ENCODE assay signal across 1 cellular context in the genomic region with DNA sequence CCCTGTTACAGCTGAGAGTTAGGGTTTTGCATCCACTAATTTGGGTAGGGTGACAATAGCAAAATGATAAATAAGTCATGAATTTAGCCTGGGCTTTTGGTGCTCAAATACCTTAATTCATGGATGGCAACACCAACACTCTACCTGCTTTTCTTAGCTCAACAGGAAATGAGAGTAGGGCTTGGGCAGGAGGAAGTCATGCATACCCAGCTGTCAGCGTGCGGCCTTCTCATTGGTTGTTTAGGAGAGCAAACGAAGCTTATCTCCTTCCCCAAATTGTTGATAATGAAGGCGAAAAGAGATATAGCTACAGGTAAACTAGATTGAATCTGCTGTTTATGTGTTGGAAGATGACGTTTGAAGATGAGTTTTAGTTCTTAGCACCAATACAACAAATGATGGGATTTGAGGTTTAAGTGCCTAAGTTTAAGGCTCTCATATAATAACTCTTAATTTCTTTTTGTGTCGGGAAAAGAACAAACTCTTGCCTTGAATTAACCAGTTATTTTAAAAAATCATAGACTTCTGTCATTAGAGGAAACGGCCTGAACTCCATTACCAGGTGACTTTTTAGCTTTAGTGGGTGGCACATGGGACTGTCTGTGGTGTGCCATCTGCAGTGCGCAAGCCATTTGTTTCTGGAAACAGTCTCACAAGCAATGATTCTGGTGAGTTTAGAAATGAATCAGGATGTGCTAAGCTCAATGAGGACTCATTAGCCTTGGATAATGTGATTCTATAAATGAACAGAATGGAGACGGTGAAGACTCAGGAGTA.
TF ChIP-seq lines count a peak whose summit lies in the region.

No MANE protein-coding gene starts in this region.

TF ChIP-seq in HepG2, 621 proteins besides CTCF, POLR2A, EP300 and RAD21 (continued from another document):
- TF ChIP-seq, protein P1, sequence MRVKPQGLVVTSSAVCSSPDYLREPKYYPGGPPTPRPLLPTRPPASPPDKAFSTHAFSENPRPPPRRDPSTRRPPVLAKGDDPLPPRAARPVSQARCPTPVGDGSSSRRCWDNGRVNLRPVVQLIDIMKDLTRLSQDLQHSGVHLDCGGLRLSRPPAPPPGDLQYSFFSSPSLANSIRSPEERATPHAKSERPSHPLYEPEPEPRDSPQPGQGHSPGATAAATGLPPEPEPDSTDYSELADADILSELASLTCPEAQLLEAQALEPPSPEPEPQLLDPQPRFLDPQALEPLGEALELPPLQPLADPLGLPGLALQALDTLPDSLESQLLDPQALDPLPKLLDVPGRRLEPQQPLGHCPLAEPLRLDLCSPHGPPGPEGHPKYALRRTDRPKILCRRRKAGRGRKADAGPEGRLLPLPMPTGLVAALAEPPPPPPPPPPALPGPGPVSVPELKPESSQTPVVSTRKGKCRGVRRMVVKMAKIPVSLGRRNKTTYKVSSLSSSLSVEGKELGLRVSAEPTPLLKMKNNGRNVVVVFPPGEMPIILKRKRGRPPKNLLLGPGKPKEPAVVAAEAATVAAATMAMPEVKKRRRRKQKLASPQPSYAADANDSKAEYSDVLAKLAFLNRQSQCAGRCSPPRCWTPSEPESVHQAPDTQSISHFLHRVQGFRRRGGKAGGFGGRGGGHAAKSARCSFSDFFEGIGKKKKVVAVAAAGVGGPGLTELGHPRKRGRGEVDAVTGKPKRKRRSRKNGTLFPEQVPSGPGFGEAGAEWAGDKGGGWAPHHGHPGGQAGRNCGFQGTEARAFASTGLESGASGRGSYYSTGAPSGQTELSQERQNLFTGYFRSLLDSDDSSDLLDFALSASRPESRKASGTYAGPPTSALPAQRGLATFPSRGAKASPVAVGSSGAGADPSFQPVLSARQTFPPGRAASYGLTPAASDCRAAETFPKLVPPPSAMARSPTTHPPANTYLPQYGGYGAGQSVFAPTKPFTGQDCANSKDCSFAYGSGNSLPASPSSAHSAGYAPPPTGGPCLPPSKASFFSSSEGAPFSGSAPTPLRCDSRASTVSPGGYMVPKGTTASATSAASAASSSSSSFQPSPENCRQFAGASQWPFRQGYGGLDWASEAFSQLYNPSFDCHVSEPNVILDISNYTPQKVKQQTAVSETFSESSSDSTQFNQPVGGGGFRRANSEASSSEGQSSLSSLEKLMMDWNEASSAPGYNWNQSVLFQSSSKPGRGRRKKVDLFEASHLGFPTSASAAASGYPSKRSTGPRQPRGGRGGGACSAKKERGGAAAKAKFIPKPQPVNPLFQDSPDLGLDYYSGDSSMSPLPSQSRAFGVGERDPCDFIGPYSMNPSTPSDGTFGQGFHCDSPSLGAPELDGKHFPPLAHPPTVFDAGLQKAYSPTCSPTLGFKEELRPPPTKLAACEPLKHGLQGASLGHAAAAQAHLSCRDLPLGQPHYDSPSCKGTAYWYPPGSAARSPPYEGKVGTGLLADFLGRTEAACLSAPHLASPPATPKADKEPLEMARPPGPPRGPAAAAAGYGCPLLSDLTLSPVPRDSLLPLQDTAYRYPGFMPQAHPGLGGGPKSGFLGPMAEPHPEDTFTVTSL (CRISPR knock-in tag; IDR thresholded peaks at IDR 0.05; ENCODE audit: borderline replicate concordance) = no peak
- TF ChIP-seq, protein P2, sequence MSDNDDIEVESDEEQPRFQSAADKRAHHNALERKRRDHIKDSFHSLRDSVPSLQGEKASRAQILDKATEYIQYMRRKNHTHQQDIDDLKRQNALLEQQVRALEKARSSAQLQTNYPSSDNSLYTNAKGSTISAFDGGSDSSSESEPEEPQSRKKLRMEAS (IDR thresholded peaks at IDR 0.05) = no peak
- TF ChIP-seq ZNF891 (CRISPR knock-in tag; IDR thresholded peaks at IDR 0.05) (no peak), SKIL (CRISPR knock-in tag; IDR thresholded peaks at IDR 0.05; ENCODE audit: borderline replicate concordance) (no peak), ZMAT5 (CRISPR knock-in tag; IDR thresholded peaks at IDR 0.05; ENCODE audit: borderline replicate concordance, low read depth) (no peak), SP1 (IDR thresholded peaks at IDR 0.05) (no peak), SP1 (CRISPR knock-in tag; IDR thresholded peaks at IDR 0.05) (no peak), KMT2A (CRISPR knock-in tag; IDR thresholded peaks at IDR 0.05) (no peak), DDIT3 (CRISPR knock-in tag; IDR thresholded peaks at IDR 0.05) (no peak), YEATS4 (CRISPR knock-in tag; IDR thresholded peaks at IDR 0.05; ENCODE audit: borderline replicate concordance) (no peak), ZNF3 (CRISPR knock-in tag; IDR thresholded peaks at IDR 0.05) (no peak), ZNF660 (CRISPR knock-in tag; IDR thresholded peaks at IDR 0.05; ENCODE audit: borderline replicate concordance, low read depth) (no peak), SP140L (CRISPR knock-in tag; IDR thresholded peaks at IDR 0.05; ENCODE audit: borderline replicate concordance) (no peak), ARID4A (CRISPR knock-in tag; IDR thresholded peaks at IDR 0.05; ENCODE audit: borderline replicate concordance) (no peak), DNMT3B (CRISPR knock-in tag; conservative IDR thresholded peaks at IDR 0.05) (no peak), SALL2 (CRISPR knock-in tag; IDR thresholded peaks at IDR 0.05) (no peak)
- TF ChIP-seq, protein P3, sequence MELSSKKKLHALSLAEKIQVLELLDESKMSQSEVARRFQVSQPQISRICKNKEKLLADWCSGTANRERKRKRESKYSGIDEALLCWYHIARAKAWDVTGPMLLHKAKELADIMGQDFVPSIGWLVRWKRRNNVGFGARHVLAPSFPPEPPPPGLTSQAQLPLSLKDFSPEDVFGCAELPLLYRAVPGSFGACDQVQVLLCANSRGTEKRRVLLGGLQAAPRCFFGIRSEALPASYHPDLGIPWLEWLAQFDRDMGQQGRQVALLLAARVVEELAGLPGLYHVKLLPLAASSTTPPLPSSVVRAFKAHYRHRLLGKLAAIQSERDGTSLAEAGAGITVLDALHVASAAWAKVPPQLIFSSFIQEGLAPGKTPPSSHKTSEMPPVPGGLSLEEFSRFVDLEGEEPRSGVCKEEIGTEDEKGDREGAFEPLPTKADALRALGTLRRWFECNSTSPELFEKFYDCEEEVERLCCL (CRISPR knock-in tag; IDR thresholded peaks at IDR 0.05; ENCODE audit: borderline replicate concordance) = no peak
- TF ChIP-seq, protein P4, sequence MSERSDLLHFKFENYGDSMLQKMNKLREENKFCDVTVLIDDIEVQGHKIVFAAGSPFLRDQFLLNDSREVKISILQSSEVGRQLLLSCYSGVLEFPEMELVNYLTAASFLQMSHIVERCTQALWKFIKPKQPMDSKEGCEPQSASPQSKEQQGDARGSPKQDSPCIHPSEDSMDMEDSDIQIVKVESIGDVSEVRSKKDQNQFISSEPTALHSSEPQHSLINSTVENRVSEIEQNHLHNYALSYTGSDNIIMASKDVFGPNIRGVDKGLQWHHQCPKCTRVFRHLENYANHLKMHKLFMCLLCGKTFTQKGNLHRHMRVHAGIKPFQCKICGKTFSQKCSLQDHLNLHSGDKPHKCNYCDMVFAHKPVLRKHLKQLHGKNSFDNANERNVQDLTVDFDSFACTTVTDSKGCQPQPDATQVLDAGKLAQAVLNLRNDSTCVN (CRISPR knock-in tag; IDR thresholded peaks at IDR 0.05; ENCODE audit: borderline replicate concordance) = no peak
TF ChIP-seq in HepG2: peak in this region for 0.
